In genomic region chr17:10612957-10613744, GRCh38 we compare ENCODE assay signal across 25 cellular contexts. TPM values are rescaled to one million over a fixed set of nuclear protein-coding genes. Genes with fewer than 3 reads are reported as not detected.
DNase-seq lines count a peak whose midpoint lies in the region; ATAC-seq and TF ChIP-seq lines count a peak whose summit lies in the region.
"Had no signal": no experiment of that assay in that cellular context is flagged by ENCODE, and none has a peak within 500 bp of the region (broad histone marks: within the 10 kb centered on the region; RNA-seq: fewer than 3 reads in every experiment).

No MANE protein-coding gene starts in this region.

- 63% methylated on average over 6 of the region's 6 CpGs for WGBS in SK-N-SH (ENCODE audit: low lambda C conversion rate)

- H3K79me2 ChIP-seq in SK-N-SH (ENCODE audit: insufficient read depth): no peaks in the 10 kb centered on the region

- H3K4me1 ChIP-seq in SK-N-SH (ENCODE audit: control insufficient read depth in 1 of 2, insufficient read depth in 2 of 2, low read depth in 1 of 2, low read length in 1 of 2): peaks cover 0 to 13% of the 10 kb centered on the region in 2 experiments; a peak in 2 of 4 replicates
- H3K4me1 ChIP-seq in foreskin keratinocyte: peaks cover 3% of the 10 kb centered on the region
- H3K4me1 ChIP-seq: prostate gland had no signal

- no peak overlapping the region for H3K4me3 Mint-ChIP-seq in activated T-cell treated with anti-CD3 and anti-CD28 coated beads, Interleukin-2, amount 50 U/mL, for 4 hours
- H3K4me3 Mint-ChIP-seq: activated naive CD4-positive, alpha-beta T cell treated with anti-CD3 and anti-CD28 coated beads, Interleukin-2, amount 10 ng/mL, durations not matched to agents 7 days and 5 days; activated T-cell treated with anti-CD3 and anti-CD28 coated beads, Interleukin-2, amount 50 U/mL, for 24 hours; CD4-positive, alpha-beta memory T cell; dendritic cell treated with granulocyte-macrophage colony-stimulating factor and Interleukin-4, amounts not matched to agents 40 ng/mL and 50 ng/mL, for 4 days; naive B cell had no signal

- ATAC-seq in SK-N-SH treated with all-trans-retinoic acid at 6 μM for 48 hours (no peak), foreskin keratinocyte (no peak)
- no peak for ATAC-seq in activated T-cell treated with anti-CD3 and anti-CD28 coated beads, Interleukin-2, amount 50 U/mL, for 4 hours
- ATAC-seq: Right ventricle myocardium inferior had no signal

- H3K4me1 Mint-ChIP-seq in activated T-cell treated with anti-CD3 and anti-CD28 coated beads, Interleukin-2, amount 50 U/mL, for 4 hours (ENCODE audit: low read depth): no peaks in the 10 kb centered on the region
- H3K4me1 Mint-ChIP-seq: activated naive CD4-positive, alpha-beta T cell treated with anti-CD3 and anti-CD28 coated beads, Interleukin-2, amount 10 ng/mL, durations not matched to agents 7 days and 5 days had no signal

- H3K36me3 Mint-ChIP-seq in activated T-cell treated with anti-CD3 and anti-CD28 coated beads, Interleukin-2, amount 50 U/mL, for 4 hours (ENCODE audit: insufficient read depth): no peaks in the 10 kb centered on the region
- H3K36me3 Mint-ChIP-seq: activated naive CD4-positive, alpha-beta T cell treated with anti-CD3 and anti-CD28 coated beads, Interleukin-2, amount 10 ng/mL, durations not matched to agents 7 days and 5 days; CD4-positive, alpha-beta memory T cell; naive B cell had no signal

- H2AFZ ChIP-seq in SK-N-SH (ENCODE audit: low read depth): no peak overlapping the region

- no peaks in the 10 kb centered on the region for H3F3A ChIP-seq in SK-N-SH (replicated peaks; ENCODE audit: insufficient read depth)

- peak overlapping the region; percentile 31; the same call in 1 of the 2 replicates for H3K4me2 ChIP-seq in SK-N-SH

- POLR2A ChIA-PET in SK-N-SH (lab: Yijun Ruan, JAX): no interaction called here

- no peak for DNase-seq in SK-N-SH
- peak; percentile 61 for DNase-seq in amniotic epithelial cell (ENCODE audit: low read depth)
- peak; percentile 6 to 42 for DNase-seq in foreskin fibroblast
- DNase-seq in stromal cell of bone marrow (ENCODE audit: low read depth): peak; percentile 17
- DNase-seq in activated T-cell treated with anti-CD3 and anti-CD28 coated beads, Interleukin-2, amount 50 U/mL, for 4 hours: no peak
- DNase-seq in central memory CD4-positive, alpha-beta T cell: no peak
- no peak for DNase-seq in foreskin keratinocyte
- DNase-seq: 8988T; activated CD4-positive, alpha-beta T cell treated with anti-CD3 and anti-CD28 coated beads, Interleukin-2, amount 50 U/mL, for 48 hours; activated naive CD4-positive, alpha-beta T cell treated with anti-CD3 and anti-CD28 coated beads, Interleukin-2, amount 10 ng/mL, durations not matched to agents 7 days and 5 days; activated T-cell treated with anti-CD3 and anti-CD28 coated beads, Interleukin-2, amount 50 U/mL, for 24 hours; CD4-positive, alpha-beta memory T cell; head of caudate nucleus; naive B cell; NCI-H1092 treated with DMSO at 0.1 percent for 48 hours; NCI-H69; T-helper 1 cell had no signal

- no peak for TF ChIP-seq CTCF in SK-N-SH (IDR thresholded peaks at IDR 0.05)
- TF ChIP-seq CTCF in foreskin fibroblast (IDR thresholded peaks at IDR 0.05; ENCODE audit: low read depth, low read length): no peak
- no peak for TF ChIP-seq CTCF in foreskin keratinocyte (conservative IDR thresholded peaks at IDR 0.05)

- no peaks in the 10 kb centered on the region for H3K9me2 ChIP-seq in SK-N-SH

- H3K4me3 ChIP-seq in SK-N-SH (ENCODE audit: low read depth in 2 of 2, low read length in 1 of 2) (no peak overlapping the region), foreskin fibroblast (ENCODE audit: low read depth in 1 of 2, low read length in 2 of 2) (no peak overlapping the region)
- H3K4me3 ChIP-seq: lung, prostate gland had no signal

- H3K9ac ChIP-seq in SK-N-SH: no peak overlapping the region

- H3K27ac ChIP-seq in SK-N-SH (ENCODE audit: low read depth in 2 of 2, low read length in 1 of 2) (peak overlapping the region in 1 of 2 experiments; percentile 22; a peak in 1 of 4 replicates), foreskin keratinocyte (no peak overlapping the region)
- H3K27ac ChIP-seq: epithelial cell of prostate, prostate gland, VCaP had no signal

- H3K36me3 ChIP-seq in SK-N-SH (replicated peaks in 1 of 2; ENCODE audit: control insufficient read depth in 1 of 2, insufficient read depth in 2 of 2, low read length in 1 of 2): no peaks in the 10 kb centered on the region
- H3K36me3 ChIP-seq: prostate gland had no signal

- CTCF ChIA-PET in SK-N-SH (lab: Yijun Ruan, JAX): interaction anchor here (0.7 to 4.7 kb wide), 7 partner anchors 9 to 688 kb away, joined by 3 to 38 read pairs (median 4); no protein-coding TSS in a partner anchor

- peaks cover 9% of the 10 kb centered on the region for H3K27me3 Mint-ChIP-seq in activated T-cell treated with anti-CD3 and anti-CD28 coated beads, Interleukin-2, amount 50 U/mL, for 4 hours (ENCODE audit: low read depth)

- no peak for TF ChIP-seq RAD21 in SK-N-SH (IDR thresholded peaks at IDR 0.05; ENCODE audit: low read length)

- H3K27me3 ChIP-seq in SK-N-SH (ENCODE audit: insufficient read depth) (peaks cover 5% of the 10 kb centered on the region; the same call in 1 of the 2 replicates), foreskin keratinocyte (no peaks in the 10 kb centered on the region)

- H4K20me1 ChIP-seq in SK-N-SH (ENCODE audit: insufficient read depth): no peaks in the 10 kb centered on the region

- no peaks in the 10 kb centered on the region for H3K9me3 Mint-ChIP-seq in activated T-cell treated with anti-CD3 and anti-CD28 coated beads, Interleukin-2, amount 50 U/mL, for 4 hours
- H3K9me3 Mint-ChIP-seq: activated naive CD4-positive, alpha-beta T cell treated with anti-CD3 and anti-CD28 coated beads, Interleukin-2, amount 10 ng/mL, durations not matched to agents 7 days and 5 days; activated T-cell treated with anti-CD3 and anti-CD28 coated beads, Interleukin-2, amount 50 U/mL, for 24 hours; CD4-positive, alpha-beta memory T cell; dendritic cell treated with granulocyte-macrophage colony-stimulating factor and Interleukin-4, amounts not matched to agents 40 ng/mL and 50 ng/mL, for 4 days; naive B cell had no signal

- no peak for TF ChIP-seq EP300 in SK-N-SH (IDR thresholded peaks at IDR 0.05; ENCODE audit: borderline replicate concordance in 1 of 2, low read depth in 1 of 2, low read length in 1 of 2)

- no peaks in the 10 kb centered on the region for H3K9me3 ChIP-seq in SK-N-SH
- H3K9me3 ChIP-seq: prostate gland had no signal

TF ChIP-seq in SK-N-SH, 30 proteins besides CTCF, POLR2A, EP300 and RAD21 (continues in another document):
- no peak for TF ChIP-seq FOXJ3 (CRISPR knock-in tag; IDR thresholded peaks at IDR 0.05)
- no peak for TF ChIP-seq TAF1 (IDR thresholded peaks at IDR 0.05; ENCODE audit: borderline replicate concordance, low read depth, low read length)
- no peak for TF ChIP-seq POLR2AphosphoS5 (IDR thresholded peaks at IDR 0.05; ENCODE audit: low read depth, low read length)
- TF ChIP-seq TCF12 (IDR thresholded peaks at IDR 0.05): no peak
- no peak for TF ChIP-seq FOSL2 (IDR thresholded peaks at IDR 0.05; ENCODE audit: borderline replicate concordance, low read depth)
- TF ChIP-seq, protein P1, sequence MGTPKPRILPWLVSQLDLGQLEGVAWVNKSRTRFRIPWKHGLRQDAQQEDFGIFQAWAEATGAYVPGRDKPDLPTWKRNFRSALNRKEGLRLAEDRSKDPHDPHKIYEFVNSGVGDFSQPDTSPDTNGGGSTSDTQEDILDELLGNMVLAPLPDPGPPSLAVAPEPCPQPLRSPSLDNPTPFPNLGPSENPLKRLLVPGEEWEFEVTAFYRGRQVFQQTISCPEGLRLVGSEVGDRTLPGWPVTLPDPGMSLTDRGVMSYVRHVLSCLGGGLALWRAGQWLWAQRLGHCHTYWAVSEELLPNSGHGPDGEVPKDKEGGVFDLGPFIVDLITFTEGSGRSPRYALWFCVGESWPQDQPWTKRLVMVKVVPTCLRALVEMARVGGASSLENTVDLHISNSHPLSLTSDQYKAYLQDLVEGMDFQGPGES (IDR thresholded peaks at IDR 0.05; ENCODE audit: low read depth, low read length): no peak

TF ChIP-seq in SK-N-SH treated with all-trans-retinoic acid at 6 μM for 48 hours, 23 proteins besides CTCF, POLR2A, EP300 and RAD21 (continues in another document):
- no peak for TF ChIP-seq CREB5 (CRISPR knock-in tag; IDR thresholded peaks at IDR 0.05; ENCODE audit: low read depth)
- TF ChIP-seq, protein P2, sequence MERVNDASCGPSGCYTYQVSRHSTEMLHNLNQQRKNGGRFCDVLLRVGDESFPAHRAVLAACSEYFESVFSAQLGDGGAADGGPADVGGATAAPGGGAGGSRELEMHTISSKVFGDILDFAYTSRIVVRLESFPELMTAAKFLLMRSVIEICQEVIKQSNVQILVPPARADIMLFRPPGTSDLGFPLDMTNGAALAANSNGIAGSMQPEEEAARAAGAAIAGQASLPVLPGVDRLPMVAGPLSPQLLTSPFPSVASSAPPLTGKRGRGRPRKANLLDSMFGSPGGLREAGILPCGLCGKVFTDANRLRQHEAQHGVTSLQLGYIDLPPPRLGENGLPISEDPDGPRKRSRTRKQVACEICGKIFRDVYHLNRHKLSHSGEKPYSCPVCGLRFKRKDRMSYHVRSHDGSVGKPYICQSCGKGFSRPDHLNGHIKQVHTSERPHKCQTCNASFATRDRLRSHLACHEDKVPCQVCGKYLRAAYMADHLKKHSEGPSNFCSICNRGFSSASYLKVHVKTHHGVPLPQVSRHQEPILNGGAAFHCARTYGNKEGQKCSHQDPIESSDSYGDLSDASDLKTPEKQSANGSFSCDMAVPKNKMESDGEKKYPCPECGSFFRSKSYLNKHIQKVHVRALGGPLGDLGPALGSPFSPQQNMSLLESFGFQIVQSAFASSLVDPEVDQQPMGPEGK (CRISPR knock-in tag; IDR thresholded peaks at IDR 0.05; ENCODE audit: borderline replicate concordance): no peak

RNA-seq across cellular contexts. Expression of gene MYH3, which starts 44.0 kb away (rescaled TPM):
- polyA plus RNA-seq in SK-N-SH (2012; rRNA removed) (2.7 and 3.4 TPM in 2 replicates), foreskin keratinocyte (0.45 and 0.78 TPM in 2 replicates)
- 1.3 and 1.4 TPM in 2 replicates for polyA plus RNA-seq in SK-N-SH (2012; cell fraction: cytosol; rRNA removed)
- polyA plus RNA-seq in SK-N-SH (2012; cell fraction: nucleus; rRNA removed): 15.5 and 27.6 TPM in 2 replicates
- 1 to 10 TPM; 3.2 to 5.1 (median 4.1) TPM for total RNA-seq in activated T-cell treated with anti-CD3 and anti-CD28 coated beads, Interleukin-2, amount 50 U/mL, for 4 hours
- total RNA-seq in foreskin keratinocyte: 0.67 and 1.2 TPM in 2 replicates
- total RNA-seq: H4 had no signal

Comparison
In these comparisons a context has a peak if more than half of its experiments do, and no peak if none do; other contexts are left out.
1. DNase-seq: peak in amniotic epithelial cell (single experiment), foreskin fibroblast (2 of 2) and stromal cell of bone marrow (single experiment); none in SK-N-SH (single experiment), activated T-cell treated with anti-CD3 and anti-CD28 coated beads, Interleukin-2, amount 50 U/mL, for 4 hours (single experiment), central memory CD4-positive, alpha-beta T cell (single experiment) and foreskin keratinocyte (0 of 2).